In the genomic region with DNA sequence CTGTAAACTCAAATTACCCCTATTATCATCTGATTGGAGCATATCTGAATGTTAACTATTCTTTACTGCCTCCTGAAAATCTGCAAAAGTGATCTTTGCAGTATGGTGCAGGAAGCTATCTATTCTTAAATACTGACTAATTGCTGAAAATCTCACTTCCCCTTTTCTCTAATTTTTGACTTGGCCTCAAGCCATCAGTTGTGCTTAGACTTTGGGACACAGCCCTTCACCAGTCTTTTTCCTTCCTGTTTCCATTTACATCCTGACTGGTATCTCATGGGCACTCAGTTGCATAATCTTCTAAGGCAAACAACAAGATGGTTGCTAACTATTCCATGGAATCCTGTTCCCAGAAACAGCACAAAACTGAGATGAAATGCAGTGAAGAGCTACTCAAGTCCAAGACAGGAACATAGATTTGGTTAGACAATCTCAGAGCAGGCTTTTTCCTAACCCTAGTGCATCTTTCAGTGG, we compare ENCODE assay signal across 11 cellular contexts.
A peak's percentile ranks its signal among the peaks of the same experiment; 100 is the strongest.
DNase-seq lines count a peak whose midpoint lies in the region; ATAC-seq, FAIRE-seq and TF ChIP-seq lines count a peak whose summit lies in the region.
"Had no signal": no experiment of that assay in that cellular context is flagged by ENCODE, and none has a peak within 500 bp of the region (broad histone marks: within the 10 kb centered on the region; RNA-seq: fewer than 3 reads in every experiment).

No MANE protein-coding gene starts in this region.

- H3K4me1 ChIP-seq in gastroesophageal sphincter (no peaks in the 10 kb centered on the region), small intestine (ENCODE audit: control insufficient read depth in 2 of 2, insufficient read depth in 1 of 2, low read depth in 1 of 2, low read length in 1 of 2) (no peaks in the 10 kb centered on the region), vagina (no peaks in the 10 kb centered on the region)

- H3K27me3 ChIP-seq in gastroesophageal sphincter (no peaks in the 10 kb centered on the region), small intestine (ENCODE audit: control insufficient read depth in 2 of 2, insufficient read depth in 2 of 2, low read length in 2 of 2) (no peaks in the 10 kb centered on the region), vagina (no peaks in the 10 kb centered on the region)
- H3K27me3 ChIP-seq: left lung, upper lobe of left lung had no signal

- intact Hi-C loops in vagina (cut with DNase I), result no loop called here

- DNase-seq in central memory CD4-positive, alpha-beta T cell, result no peak
- no peak for DNase-seq in small intestine
- no peak for DNase-seq in NCI-H345 treated with DMSO at 0.1 percent for 48 hours (lab: John Stamatoyannopoulos, UW; ENCODE audit: unreplicated experiment)
- DNase-seq in vagina (ENCODE audit: extremely low spot score in 2 of 2), result no peak
- DNase-seq: left lung, upper lobe of left lung had no signal

- peak; percentile 67 for ATAC-seq in GM18520 (IDR thresholded peaks at IDR 0.05; ENCODE audit: unreplicated experiment)
- ATAC-seq in GM21723 (IDR thresholded peaks at IDR 0.05; ENCODE audit: unreplicated experiment), result peak; percentile 82
- ATAC-seq in HG03457 (IDR thresholded peaks at IDR 0.05; ENCODE audit: unreplicated experiment), result peak; percentile 44
- peak; percentile 36 for ATAC-seq in gastroesophageal sphincter
- ATAC-seq: left lung, SK-N-SH treated with all-trans-retinoic acid at 6 μM for 48 hours had no signal

- H3K4me3 ChIP-seq in gastroesophageal sphincter (no peak overlapping the region), small intestine (ENCODE audit: low read depth in 1 of 2, low read length in 2 of 2) (no peak overlapping the region), vagina (no peak overlapping the region)
- H3K4me3 ChIP-seq: left lung, upper lobe of left lung had no signal

- no peak for FAIRE-seq in small intestine (lab: Jason Lieb, UNC)

- TF ChIP-seq CTCF in gastroesophageal sphincter (IDR thresholded peaks at IDR 0.05) (no peak), vagina (IDR thresholded peaks at IDR 0.05) (no peak)

- H3K36me3 ChIP-seq in gastroesophageal sphincter, result no peaks in the 10 kb centered on the region
- H3K36me3 ChIP-seq in small intestine (ENCODE audit: control insufficient read depth in 2 of 2, insufficient read depth in 2 of 2, low read length in 2 of 2), result no peaks in the 10 kb centered on the region
- H3K36me3 ChIP-seq in vagina, result no peaks in the 10 kb centered on the region
- H3K36me3 ChIP-seq: left lung, upper lobe of left lung had no signal

- TF ChIP-seq POLR2A in gastroesophageal sphincter (IDR thresholded peaks at IDR 0.05), result no peak
- TF ChIP-seq POLR2A in vagina (IDR thresholded peaks at IDR 0.05), result no peak

- no peak for TF ChIP-seq EP300 in gastroesophageal sphincter (IDR thresholded peaks at IDR 0.05)

- no peaks in the 10 kb centered on the region for H3K9me3 ChIP-seq in gastroesophageal sphincter
- no peaks in the 10 kb centered on the region for H3K9me3 ChIP-seq in small intestine (ENCODE audit: control insufficient read depth, low read depth)
- no peaks in the 10 kb centered on the region for H3K9me3 ChIP-seq in vagina
- H3K9me3 ChIP-seq: left lung, upper lobe of left lung had no signal

- no peak overlapping the region for H3K27ac ChIP-seq in gastroesophageal sphincter
- H3K27ac ChIP-seq in small intestine (ENCODE audit: low read depth in 1 of 2, low read length in 1 of 2), result no peak overlapping the region
- H3K27ac ChIP-seq in vagina, result no peak overlapping the region
- H3K27ac ChIP-seq: left lung had no signal
